Comparison of ENCODE assay signal across 19 cellular contexts in genomic region chr6:167734662-167735497, GRCh38.
DNase-seq lines count a peak whose midpoint lies in the region; ATAC-seq, FAIRE-seq and TF ChIP-seq lines count a peak whose summit lies in the region.
"Had no signal": no experiment of that assay in that cellular context is flagged by ENCODE, and none has a peak within 500 bp of the region (broad histone marks: within the 10 kb centered on the region; RNA-seq: fewer than 3 reads in every experiment).

No MANE protein-coding gene starts in this region.

- no peak for FAIRE-seq in A549 (lab: Jason Lieb, UNC)

- intact Hi-C loops in sigmoid colon (cut with DNase I): no loop called here

- TF ChIP-seq EP300 in A549 (IDR thresholded peaks at IDR 0.05): no peak
- TF ChIP-seq EP300 in sigmoid colon (IDR thresholded peaks at IDR 0.05): no peak

- ATAC-seq in A549 (no peak), HG03159 (IDR thresholded peaks at IDR 0.05; ENCODE audit: unreplicated experiment) (no peak)
- ATAC-seq: activated naive CD8-positive, alpha-beta T cell treated with anti-CD3 and anti-CD28 coated beads, Interleukin-2, amount 50 U/mL, for 24 hours; HCT116; natural killer cell treated with Interleukin-12 subunit alpha and Interleukin-12 subunit beta and Interleukin-15 and Interleukin-18, amount 100 ng/mL, for 72 hours had no signal

- no peak for TF ChIP-seq RAD21 in A549 (conservative IDR thresholded peaks at IDR 0.05 in 1 of 2, IDR thresholded peaks at IDR 0.05 in 1 of 2)

- no peak overlapping the region for H3K4me2 ChIP-seq in A549

- H3K27ac ChIP-seq in A549 (no peak overlapping the region), HEK293 (ENCODE audit: extremely low read depth, low read depth, low read length) (no peak overlapping the region), sigmoid colon (no peak overlapping the region)

- DNase-seq in A549 (ENCODE audit: low read depth in 1 of 2, low spot score in 1 of 2) (no peak), islet precursor cell (peak; percentile 43), sigmoid colon (peak; percentile 57), COLO829 (ENCODE audit: low spot score) (no peak), GM03348 (ENCODE audit: low spot score) (no peak)
- DNase-seq in stimulated activated CD4-positive, alpha-beta T cell treated with anti-CD3 and anti-CD28 coated beads, Interleukin-4, amount 100 ng/mL, for 24 hours: no peak
- DNase-seq: activated CD4-positive, alpha-beta T cell treated with anti-CD3 and anti-CD28 coated beads for 48 hours; activated naive CD8-positive, alpha-beta T cell treated with anti-CD3 and anti-CD28 coated beads, Interleukin-2, amount 50 U/mL, for 24 hours; activated T-cell treated with anti-CD3 and anti-CD28 coated beads, Interleukin-2, amount 50 U/mL, for 48 hours; DMS79 treated with DMSO at 0.1 percent for 48 hours; dorsolateral prefrontal cortex; NCI-H1694; NCI-H524 treated with DMSO at 0.1 percent for 48 hours; NK-92 treated with Interleukin-12 subunit alpha and Interleukin-12 subunit beta, amount 100 ng/mL, for 24 hours; SHP77 treated with DMSO at 0.1 percent for 48 hours had no signal

- TF ChIP-seq POLR2A in A549 (IDR thresholded peaks at IDR 0.05; ENCODE audit: low read length) (no peak), sigmoid colon (IDR thresholded peaks at IDR 0.05) (no peak)

- H3K4me3 ChIP-seq in A549: no peak overlapping the region
- no peak overlapping the region for H3K4me3 ChIP-seq in HEK293 (ENCODE audit: low read depth, low read length)
- no peak overlapping the region for H3K4me3 ChIP-seq in sigmoid colon
- H3K4me3 ChIP-seq: dorsolateral prefrontal cortex had no signal

- H3K36me3 ChIP-seq in HEK293 (ENCODE audit: control insufficient read depth in 2 of 2, insufficient read depth in 1 of 2, low read length in 2 of 2): no peaks in the 10 kb centered on the region
- no peaks in the 10 kb centered on the region for H3K36me3 ChIP-seq in sigmoid colon

- H3K9me3 ChIP-seq in A549: no peaks in the 10 kb centered on the region
- no peaks in the 10 kb centered on the region for H3K9me3 ChIP-seq in HEK293 (ENCODE audit: control insufficient read depth, insufficient read depth, low read depth, low read length)
- H3K9me3 ChIP-seq in sigmoid colon: no peaks in the 10 kb centered on the region

- TF ChIP-seq CTCF in A549 (IDR thresholded peaks at IDR 0.05) (no peak), HEK293 (tag by site-specific recombination; IDR thresholded peaks at IDR 0.05) (no peak), sigmoid colon (IDR thresholded peaks at IDR 0.05) (no peak)

- POLR2A ChIA-PET in A549 (lab: Yijun Ruan, JAX) (no interaction called here), HEK293 (lab: Yijun Ruan, JAX) (no interaction called here)

- WGBS in A549 (ENCODE audit: missing lambda C conversion rate): 52% methylated on average over 9 of the region's 29 CpGs
- WGBS in sigmoid colon, 2 donors: 84 to 93% methylated on average over 29 of the region's 29 CpGs

- H3K27me3 ChIP-seq in sigmoid colon: no peaks in the 10 kb centered on the region

- peaks cover 4% of the 10 kb centered on the region; the same call in 1 of the 3 replicates for H3K4me1 ChIP-seq in A549
- no peaks in the 10 kb centered on the region; the same call in 1 of the 2 replicates for H3K4me1 ChIP-seq in HEK293 (ENCODE audit: control insufficient read depth, insufficient read depth, low read length)
- peaks cover 0 to 13% (median 3%) of the 10 kb centered on the region in 4 donors for H3K4me1 ChIP-seq in sigmoid colon

- CTCF ChIA-PET in A549 (lab: Yijun Ruan, JAX) (no interaction called here), HEK293 (lab: Yijun Ruan, JAX) (no interaction called here)

TF ChIP-seq in A549, 52 proteins besides CTCF, POLR2A, EP300 and RAD21:
- TF ChIP-seq GATA3 (IDR thresholded peaks at IDR 0.05; ENCODE audit: borderline replicate concordance) (no peak), ESRRA (IDR thresholded peaks at IDR 0.05; ENCODE audit: borderline replicate concordance, low read length) (peak; percentile 16; the same call in 1 of the 2 replicates)

TF ChIP-seq in HEK293, 187 proteins besides CTCF, POLR2A, EP300 and RAD21:
- TF ChIP-seq HOXA7 (CRISPR knock-in tag; IDR thresholded peaks at IDR 0.05; ENCODE audit: borderline replicate concordance): no peak
- peak; percentile 100 for TF ChIP-seq BCL11B (tag by site-specific recombination; IDR thresholded peaks at IDR 0.05; ENCODE audit: low read depth)
- TF ChIP-seq BCL11A (tag by site-specific recombination; IDR thresholded peaks at IDR 0.05; ENCODE audit: low read depth): peak; percentile 100

Comparison
In these comparisons a context has a peak if more than half of its experiments do, and no peak if none do; other contexts are left out.
1. DNase-seq: peak in islet precursor cell (single experiment) and sigmoid colon (single experiment); none in A549 (0 of 2), COLO829 (single experiment), stimulated activated CD4-positive, alpha-beta T cell treated with anti-CD3 and anti-CD28 coated beads, Interleukin-4, amount 100 ng/mL, for 24 hours (single experiment) and GM03348 (single experiment).